ENCODE assay signal across 27 cellular contexts in genomic region chr12:96098631-96099030, GRCh38.
"Had no signal": no experiment of that assay in that cellular context is flagged by ENCODE, and none has a peak within 500 bp of the region (broad histone marks: within the 10 kb centered on the region; RNA-seq: fewer than 3 reads in every experiment).

No MANE protein-coding gene starts in this region.

- H3K4me1 ChIP-seq: colonic mucosa, tibial artery had no signal

- H3K4me3 ChIP-seq: breast epithelium, colonic mucosa, esophagus squamous epithelium, heart right ventricle, left lung, mucosa of descending colon, stomach, tibial artery had no signal

- H3K4me3 Mint-ChIP-seq: activated CD8-positive, alpha-beta memory T cell treated with anti-CD3 and anti-CD28 coated beads, Interleukin-2, amount 10 ng/mL, durations not matched to agents 7 days and 5 days; activated CD8-positive, alpha-beta T cell treated with anti-CD3 and anti-CD28 coated beads, Interleukin-2, amount 10 ng/mL, durations not matched to agents 7 days and 5 days; natural killer cell treated with Interleukin-12 subunit alpha and Interleukin-12 subunit beta and Interleukin-15 and Interleukin-18, amount 100 ng/mL, for 72 hours; stimulated activated naive B cell treated with anti-CD40 and anti-IgM and Interleukin-4, amounts not matched to agents 10 μg/mL and 1 μg/mL and 100 μg/mL, for 72 hours; T-helper 1 cell treated with Interleukin-12 subunit alpha and Interleukin-12 subunit beta and Interleukin-4 antibody, amounts not matched to agents 30 μg/mL and 1 μg/mL, for 36 hours; WTC11 had no signal

- H3K9me3 Mint-ChIP-seq: activated T-helper 2 cell treated with anti-CD3 and anti-CD28 coated beads, Interferon-gamma antibody, Interleukin-2, Interleukin-4, amounts not matched to agents 10 μg/mL and 5 μg/mL and 100 μg/mL, durations not matched to agents 14 hours and 24 hours and 36 hours; natural killer cell treated with Interleukin-12 subunit alpha and Interleukin-12 subunit beta and Interleukin-15 and Interleukin-18, amount 100 ng/mL, for 72 hours; stimulated activated naive B cell treated with anti-CD40 and anti-IgM and Interleukin-4, amounts not matched to agents 10 μg/mL and 1 μg/mL and 100 μg/mL, for 72 hours; T-helper 1 cell treated with Interleukin-12 subunit alpha and Interleukin-12 subunit beta and Interleukin-4 antibody, amounts not matched to agents 30 μg/mL and 1 μg/mL, for 36 hours had no signal

- H3K27ac ChIP-seq: breast epithelium, colonic mucosa, epithelial cell of prostate, esophagus squamous epithelium, stomach, tibial artery had no signal

- ATAC-seq: activated CD8-positive, alpha-beta memory T cell treated with anti-CD3 and anti-CD28 coated beads, Interleukin-2, amount 10 ng/mL, durations not matched to agents 7 days and 5 days; activated CD8-positive, alpha-beta T cell treated with anti-CD3 and anti-CD28 coated beads, Interleukin-2, amount 10 ng/mL, durations not matched to agents 7 days and 5 days; activated naive CD4-positive, alpha-beta T cell treated with anti-CD3 and anti-CD28 coated beads, Interleukin-2, amount 50 U/mL, for 72 hours; heart right ventricle; left lung; mucosa of descending colon; natural killer cell treated with Interleukin-12 subunit alpha and Interleukin-12 subunit beta and Interleukin-15 and Interleukin-18, amount 100 ng/mL, for 72 hours; right cardiac atrium; stimulated activated naive B cell treated with anti-CD40 and anti-IgM and Interleukin-4, amounts not matched to agents 10 μg/mL and 1 μg/mL and 100 μg/mL, for 72 hours; WTC11 had no signal

- DNase-seq: activated CD4-positive, alpha-beta T cell treated with anti-CD3 and anti-CD28 coated beads for 1 hour; activated CD8-positive, alpha-beta memory T cell treated with anti-CD3 and anti-CD28 coated beads, Interleukin-2, amount 10 ng/mL, durations not matched to agents 7 days and 5 days; activated CD8-positive, alpha-beta T cell treated with anti-CD3 and anti-CD28 coated beads, Interleukin-2, amount 10 ng/mL, durations not matched to agents 7 days and 5 days; activated naive CD4-positive, alpha-beta T cell; activated T-cell treated with anti-CD3 and anti-CD28 coated beads, Interleukin-2, amount 50 U/mL, for 48 hours; central memory CD4-positive, alpha-beta T cell; colonic mucosa; effector CD8-positive, alpha-beta T cell; esophagus squamous epithelium; foreskin melanocyte; heart right ventricle; left lung; mucosa of descending colon; right cardiac atrium; stimulated activated CD4-positive, alpha-beta T cell treated with anti-CD3 and anti-CD28 coated beads, Interleukin-15, amount 100 ng/mL, for 24 hours; stimulated activated CD4-positive, alpha-beta T cell treated with anti-CD3 and anti-CD28 coated beads, Interleukin-2, amount 100 ng/mL, for 24 hours; stimulated activated naive B cell treated with anti-CD40 and anti-IgM and Interleukin-4, amounts not matched to agents 10 μg/mL and 1 μg/mL and 100 μg/mL, for 72 hours; stomach; T1000; tibial artery had no signal

- H3K36me3 ChIP-seq: breast epithelium, colonic mucosa, esophagus squamous epithelium, heart right ventricle, left lung, stomach, tibial artery had no signal

- H3K27ac Mint-ChIP-seq: activated CD8-positive, alpha-beta memory T cell treated with anti-CD3 and anti-CD28 coated beads, Interleukin-2, amount 10 ng/mL, durations not matched to agents 7 days and 5 days; activated CD8-positive, alpha-beta T cell treated with anti-CD3 and anti-CD28 coated beads, Interleukin-2, amount 10 ng/mL, durations not matched to agents 7 days and 5 days; activated naive CD4-positive, alpha-beta T cell treated with anti-CD3 and anti-CD28 coated beads, Interleukin-2, amount 50 U/mL, for 72 hours; activated T-helper 2 cell treated with anti-CD3 and anti-CD28 coated beads, Interferon-gamma antibody, Interleukin-2, Interleukin-4, amounts not matched to agents 10 μg/mL and 5 μg/mL and 100 μg/mL, durations not matched to agents 14 hours and 24 hours and 36 hours; natural killer cell treated with Interleukin-12 subunit alpha and Interleukin-12 subunit beta and Interleukin-15 and Interleukin-18, amount 100 ng/mL, for 72 hours; stimulated activated naive B cell treated with anti-CD40 and anti-IgM and Interleukin-4, amounts not matched to agents 10 μg/mL and 1 μg/mL and 100 μg/mL, for 72 hours; T-helper 1 cell treated with Interleukin-12 subunit alpha and Interleukin-12 subunit beta and Interleukin-4 antibody, amounts not matched to agents 30 μg/mL and 1 μg/mL, for 36 hours; WTC11 had no signal

- H3K27me3 ChIP-seq: breast epithelium, colonic mucosa, esophagus squamous epithelium, heart right ventricle, left lung, stomach, tibial artery had no signal

- H3K27me3 Mint-ChIP-seq: activated CD8-positive, alpha-beta memory T cell treated with anti-CD3 and anti-CD28 coated beads, Interleukin-2, amount 10 ng/mL, durations not matched to agents 7 days and 5 days; natural killer cell treated with Interleukin-12 subunit alpha and Interleukin-12 subunit beta and Interleukin-15 and Interleukin-18, amount 100 ng/mL, for 72 hours; stimulated activated naive B cell treated with anti-CD40 and anti-IgM and Interleukin-4, amounts not matched to agents 10 μg/mL and 1 μg/mL and 100 μg/mL, for 72 hours had no signal

- H3K36me3 Mint-ChIP-seq: activated CD8-positive, alpha-beta memory T cell treated with anti-CD3 and anti-CD28 coated beads, Interleukin-2, amount 10 ng/mL, durations not matched to agents 7 days and 5 days; activated naive CD4-positive, alpha-beta T cell treated with anti-CD3 and anti-CD28 coated beads, Interleukin-2, amount 50 U/mL, for 72 hours; natural killer cell treated with Interleukin-12 subunit alpha and Interleukin-12 subunit beta and Interleukin-15 and Interleukin-18, amount 100 ng/mL, for 72 hours; stimulated activated naive B cell treated with anti-CD40 and anti-IgM and Interleukin-4, amounts not matched to agents 10 μg/mL and 1 μg/mL and 100 μg/mL, for 72 hours; WTC11 had no signal
